ENCODE assay signal across 24 cellular contexts in the genomic region with DNA sequence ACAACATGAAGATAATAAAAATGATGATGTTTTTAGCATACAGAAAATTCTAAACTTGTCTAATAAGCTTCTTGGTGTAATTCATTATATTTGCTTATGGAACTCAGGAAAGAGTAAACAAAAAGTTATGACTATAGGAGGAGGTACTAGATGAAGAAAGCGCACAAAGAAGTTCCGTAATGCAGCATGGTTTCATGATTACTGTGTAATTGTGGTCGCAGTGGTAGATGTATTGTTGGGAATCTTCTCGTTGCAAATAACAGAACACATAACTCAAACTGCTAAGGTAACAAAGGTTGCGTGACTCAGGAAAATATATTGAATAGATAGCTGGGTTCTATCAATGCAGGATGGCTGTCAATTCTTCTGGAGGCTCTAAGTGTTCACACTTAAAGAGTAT.
"Had no signal": no experiment of that assay in that cellular context is flagged by ENCODE, and none has a peak within 500 bp of the region (broad histone marks: within the 10 kb centered on the region; RNA-seq: fewer than 3 reads in every experiment).

No MANE protein-coding gene starts in this region.

- H3K27me3 Mint-ChIP-seq: activated CD8-positive, alpha-beta T cell treated with anti-CD3 and anti-CD28 coated beads for 36 hours; activated naive CD4-positive, alpha-beta T cell treated with anti-CD3 and anti-CD28 coated beads, Interleukin-2, amount 50 U/mL, for 24 hours; natural killer cell treated with Interleukin-12 subunit alpha and Interleukin-12 subunit beta and Interleukin-15 and Interleukin-18, amount 100 ng/mL, for 72 hours had no signal

- H3K9me3 Mint-ChIP-seq: activated CD8-positive, alpha-beta T cell treated with anti-CD3 and anti-CD28 coated beads for 36 hours; activated naive CD4-positive, alpha-beta T cell treated with anti-CD3 and anti-CD28 coated beads, Interleukin-2, amount 50 U/mL, for 24 hours; activated T-cell treated with anti-CD3 and anti-CD28 coated beads, Interleukin-2, amount 50 U/mL, for 4 hours; activated T-helper 2 cell treated with anti-CD3 and anti-CD28 coated beads, Interferon-gamma antibody, Interleukin-2, Interleukin-4, amounts not matched to agents 10 μg/mL and 5 μg/mL and 100 μg/mL, durations not matched to agents 14 hours and 24 hours and 36 hours; natural killer cell treated with Interleukin-12 subunit alpha and Interleukin-12 subunit beta and Interleukin-15 and Interleukin-18, amount 100 ng/mL, for 72 hours had no signal

- FAIRE-seq: bronchial epithelial cell, colon, frontal cortex, islet of Langerhans had no signal

- DNase-seq: activated CD4-positive, alpha-beta T cell treated with anti-CD3 and anti-CD28 coated beads, Interleukin-2, amount 10 ng/mL, durations not matched to agents 24 days and 14 days; activated CD8-positive, alpha-beta T cell treated with anti-CD3 and anti-CD28 coated beads for 36 hours; activated T-cell treated with anti-CD3 and anti-CD28 coated beads, Interleukin-2, amount 50 U/mL, for 4 hours; dorsolateral prefrontal cortex; effector memory CD4-positive, alpha-beta T cell; glutamatergic neuron; left lung; mucosa of descending colon; posterior cingulate gyrus; right cardiac atrium; stimulated activated naive CD8-positive, alpha-beta T cell treated with anti-CD3 and anti-CD28 coated beads, Interleukin-15, Interleukin-2, amounts not matched to agents 100 U/mL and 50 U/mL, for 24 hours; T1000; testis; transverse colon; WERI-Rb-1 had no signal

- H3K36me3 Mint-ChIP-seq: activated naive CD4-positive, alpha-beta T cell treated with anti-CD3 and anti-CD28 coated beads, Interleukin-2, amount 50 U/mL, for 24 hours; natural killer cell treated with Interleukin-12 subunit alpha and Interleukin-12 subunit beta and Interleukin-15 and Interleukin-18, amount 100 ng/mL, for 72 hours had no signal

- H3K4me1 Mint-ChIP-seq: activated CD4-positive, alpha-beta T cell treated with anti-CD3 and anti-CD28 coated beads, Interleukin-2, amount 10 ng/mL, durations not matched to agents 24 days and 14 days had no signal

- H3K27me3 ChIP-seq: dorsolateral prefrontal cortex, left lung, testis, transverse colon had no signal

- H3K4me3 ChIP-seq: dorsolateral prefrontal cortex, left lung, lung, mucosa of descending colon, testis, transverse colon had no signal

- H3K4me3 Mint-ChIP-seq: activated CD4-positive, alpha-beta T cell treated with anti-CD3 and anti-CD28 coated beads, Interleukin-2, amount 10 ng/mL, durations not matched to agents 24 days and 14 days; activated CD8-positive, alpha-beta T cell treated with anti-CD3 and anti-CD28 coated beads for 36 hours; activated naive CD4-positive, alpha-beta T cell treated with anti-CD3 and anti-CD28 coated beads, Interleukin-2, amount 50 U/mL, for 24 hours; activated T-cell treated with anti-CD3 and anti-CD28 coated beads, Interleukin-2, amount 50 U/mL, for 4 hours; natural killer cell treated with Interleukin-12 subunit alpha and Interleukin-12 subunit beta and Interleukin-15 and Interleukin-18, amount 100 ng/mL, for 72 hours had no signal

- H3K27ac ChIP-seq: dorsolateral prefrontal cortex, left lung, testis, transverse colon, WERI-Rb-1 had no signal

- H3K36me3 ChIP-seq: left lung, transverse colon, WERI-Rb-1 had no signal

- H3K9me3 ChIP-seq: left lung, mucosa of descending colon, testis, transverse colon had no signal

- ATAC-seq: activated CD4-positive, CD25-positive, alpha-beta regulatory T cell treated with anti-CD3 and anti-CD28 coated beads, Interleukin-2, amount 50 U/mL, for 24 hours; activated CD8-positive, alpha-beta T cell treated with anti-CD3 and anti-CD28 coated beads for 36 hours; activated T-cell treated with anti-CD3 and anti-CD28 coated beads, Interleukin-2, amount 50 U/mL, for 4 hours; left lung; mucosa of descending colon; natural killer cell treated with Interleukin-12 subunit alpha and Interleukin-12 subunit beta and Interleukin-15 and Interleukin-18, amount 100 ng/mL, for 72 hours; right cardiac atrium; stimulated activated naive CD8-positive, alpha-beta T cell treated with anti-CD3 and anti-CD28 coated beads, Interleukin-15, Interleukin-2, amounts not matched to agents 100 U/mL and 50 U/mL, for 24 hours had no signal

- H3K27ac Mint-ChIP-seq: activated CD4-positive, alpha-beta T cell treated with anti-CD3 and anti-CD28 coated beads, Interleukin-2, amount 10 ng/mL, durations not matched to agents 24 days and 14 days; activated CD8-positive, alpha-beta T cell treated with anti-CD3 and anti-CD28 coated beads for 36 hours; activated naive CD4-positive, alpha-beta T cell treated with anti-CD3 and anti-CD28 coated beads, Interleukin-2, amount 50 U/mL, for 24 hours; activated T-helper 2 cell treated with anti-CD3 and anti-CD28 coated beads, Interferon-gamma antibody, Interleukin-2, Interleukin-4, amounts not matched to agents 10 μg/mL and 5 μg/mL and 100 μg/mL, durations not matched to agents 14 hours and 24 hours and 36 hours; natural killer cell treated with Interleukin-12 subunit alpha and Interleukin-12 subunit beta and Interleukin-15 and Interleukin-18, amount 100 ng/mL, for 72 hours had no signal

- H3K4me1 ChIP-seq: left lung, testis had no signal
